ENCODE assay signal across 17 cellular contexts in genomic region chr5:71974165-71974564, GRCh38.
DNase-seq lines count a peak whose midpoint lies in the region; ATAC-seq and TF ChIP-seq lines count a peak whose summit lies in the region.
"Had no signal": no experiment of that assay in that cellular context is flagged by ENCODE, and none has a peak within 500 bp of the region (broad histone marks: within the 10 kb centered on the region; RNA-seq: fewer than 3 reads in every experiment).

No MANE protein-coding gene starts in this region.

- no peaks in the 10 kb centered on the region for H3K36me3 ChIP-seq in lower lobe of right lung
- H3K36me3 ChIP-seq: BE2C, HAP-1 had no signal

- H3K27ac ChIP-seq in coronary artery, result peak overlapping the region; percentile 56 to 73
- H3K27ac ChIP-seq in lower lobe of right lung, result peak overlapping the region; percentile 27
- H3K27ac ChIP-seq in temporal lobe (ENCODE audit: low read depth, low read length), result peak overlapping the region; percentile 48

- DNase-seq in LHCN-M2 (ENCODE audit: low read depth) (peak; percentile 64), coronary artery (ENCODE audit: low spot score) (no peak), lower lobe of right lung (no peak), SKM-1 (lab: John Stamatoyannopoulos, UW; ENCODE audit: unreplicated experiment) (no peak), NCI-H1694 (lab: John Stamatoyannopoulos, UW) (no peak)
- DNase-seq: activated CD4-positive, alpha-beta T cell treated with anti-CD3 and anti-CD28 coated beads for 36 hours; amniotic stem cell; BE2C; NCI-H1694 treated with DMSO at 0.1 percent for 48 hours; NCI-H526; RPMI8226; stimulated activated naive CD8-positive, alpha-beta T cell treated with anti-CD3 and anti-CD28 coated beads, Interleukin-15, amount 100 ng/mL, for 72 hours; T-helper 2 cell had no signal

- no peaks in the 10 kb centered on the region for H3K27me3 ChIP-seq in lower lobe of right lung (ENCODE audit: low read depth)
- H3K27me3 ChIP-seq: BE2C had no signal

- intact Hi-C loops in lower lobe of right lung (cut with DNase I), result no loop called here

- H3K4me3 ChIP-seq in coronary artery (no peak overlapping the region), lower lobe of right lung (no peak overlapping the region)
- H3K4me3 ChIP-seq: HAP-1 had no signal

- no peaks in the 10 kb centered on the region for H3K9me3 ChIP-seq in lower lobe of right lung
- H3K9me3 ChIP-seq: BE2C, HAP-1 had no signal

- no peaks in the 10 kb centered on the region for H3K4me1 ChIP-seq in lower lobe of right lung
- H3K4me1 ChIP-seq: HAP-1 had no signal

- TF ChIP-seq CTCF in coronary artery (IDR thresholded peaks at IDR 0.05), result no peak
- TF ChIP-seq CTCF in lower lobe of right lung (IDR thresholded peaks at IDR 0.05), result no peak

- ATAC-seq in lower lobe of right lung (peak in 1 of 2 donors; percentile 41), GM19395 (IDR thresholded peaks at IDR 0.05; ENCODE audit: unreplicated experiment) (no peak), HG03025 (IDR thresholded peaks at IDR 0.05; ENCODE audit: low FRiP score, unreplicated experiment) (no peak)
- ATAC-seq: activated CD4-positive, alpha-beta T cell treated with anti-CD3 and anti-CD28 coated beads for 36 hours; stimulated activated naive CD8-positive, alpha-beta T cell treated with anti-CD3 and anti-CD28 coated beads, Interleukin-15, amount 100 ng/mL, for 72 hours had no signal
